Comparison of ENCODE assay signal across 16 cellular contexts in genomic region chr17:8514801-8515200, GRCh38.
A peak's percentile ranks its signal among the peaks of the same experiment; 100 is the strongest.
DNase-seq lines count a peak whose midpoint lies in the region; ATAC-seq and TF ChIP-seq lines count a peak whose summit lies in the region.
"Had no signal": no experiment of that assay in that cellular context is flagged by ENCODE, and none has a peak within 500 bp of the region (broad histone marks: within the 10 kb centered on the region; RNA-seq: fewer than 3 reads in every experiment).

No MANE protein-coding gene starts in this region.

- H3K9me3 ChIP-seq in Karpas-422 (ENCODE audit: low read length): no peaks in the 10 kb centered on the region
- H3K9me3 ChIP-seq in tibial artery: no peaks in the 10 kb centered on the region
- H3K9me3 ChIP-seq: Caco-2, HAP-1 had no signal

- intact Hi-C loops in tibial artery (cut with DNase I; ENCODE audit: low total_unique reads): no loop called here

- H3K79me2 ChIP-seq in Karpas-422 (ENCODE audit: low read length): no peaks in the 10 kb centered on the region

- H3K4me1 Mint-ChIP-seq in chondrocyte (ENCODE audit: low read depth) (no peaks in the 10 kb centered on the region), nephron progenitor cell (no peaks in the 10 kb centered on the region)
- H3K4me1 Mint-ChIP-seq: CD8-positive, alpha-beta memory T cell had no signal

- H3K27me3 ChIP-seq in Karpas-422 (ENCODE audit: low read length): no peaks in the 10 kb centered on the region
- no peaks in the 10 kb centered on the region for H3K27me3 ChIP-seq in tibial artery

- H3K4me3 ChIP-seq in Karpas-422 (ENCODE audit: low read length) (no peak overlapping the region), tibial artery (no peak overlapping the region)
- H3K4me3 ChIP-seq: HAP-1 had no signal

- H3K9me2 ChIP-seq in Karpas-422 (replicated peaks; ENCODE audit: insufficient read depth, low read length): no peaks in the 10 kb centered on the region

- no peak overlapping the region for H3K4me2 ChIP-seq in Karpas-422 (ENCODE audit: low read depth, low read length, poor library complexity, severe bottlenecking)

- H3K27ac Mint-ChIP-seq in chondrocyte (ENCODE audit: unreplicated experiment): peak overlapping the region; percentile 27
- H3K27ac Mint-ChIP-seq in nephron progenitor cell: peak overlapping the region; percentile 95
- H3K27ac Mint-ChIP-seq: CD8-positive, alpha-beta memory T cell; HFFc6 had no signal

- TF ChIP-seq CTCF in chondrocyte (IDR thresholded peaks at IDR 0.05) (no peak), nephron progenitor cell (IDR thresholded peaks at IDR 0.05) (no peak), tibial artery (IDR thresholded peaks at IDR 0.05) (no peak), GM10248 (IDR thresholded peaks at IDR 0.05; ENCODE audit: control extremely low read depth, extremely low read depth, low read depth, missing control alignments) (no peak)

- no peak overlapping the region for H3K9ac ChIP-seq in Karpas-422 (ENCODE audit: low read length)

- DNase-seq in Karpas-422 (peak; percentile 16), chondrocyte (ENCODE audit: low spot score) (no peak), nephron progenitor cell (no peak), tibial artery (no peak), GM10248 (ENCODE audit: extremely low spot score) (no peak), NOMO-1 treated with DMSO at 0.1 percent for 48 hours (lab: John Stamatoyannopoulos, UW; ENCODE audit: unreplicated experiment) (no peak)
- DNase-seq: Caco-2; CD8-positive, alpha-beta memory T cell; DND-41; GF-D8; GOT3; HFFc6 had no signal

- H3K4me1 ChIP-seq in Karpas-422 (ENCODE audit: low read length) (no peaks in the 10 kb centered on the region), tibial artery (peaks cover 0 to 6% (median 0%) of the 10 kb centered on the region in 4 donors)
- H3K4me1 ChIP-seq: HAP-1 had no signal

- H4K20me1 ChIP-seq in Karpas-422 (ENCODE audit: insufficient read depth, low read depth, low read length): no peaks in the 10 kb centered on the region

- H3K4me3 Mint-ChIP-seq in chondrocyte (ENCODE audit: unreplicated experiment) (no peak overlapping the region), nephron progenitor cell (no peak overlapping the region)
- H3K4me3 Mint-ChIP-seq: CD8-positive, alpha-beta memory T cell; HFFc6 had no signal

- H2AFZ ChIP-seq in Karpas-422 (ENCODE audit: low read length): no peak overlapping the region

- ATAC-seq in GM19328 (IDR thresholded peaks at IDR 0.05; ENCODE audit: unreplicated experiment) (no peak), GM18502 (IDR thresholded peaks at IDR 0.05; ENCODE audit: poor library complexity, unreplicated experiment) (no peak)

- H3K36me3 ChIP-seq in Karpas-422 (ENCODE audit: insufficient read depth, low read length) (no peaks in the 10 kb centered on the region), tibial artery (peaks cover 77 to 94% (median 90%) of the 10 kb centered on the region in 3 donors)

- no peaks in the 10 kb centered on the region for H3K9me3 Mint-ChIP-seq in chondrocyte (ENCODE audit: low read depth)
- H3K9me3 Mint-ChIP-seq in nephron progenitor cell: no peaks in the 10 kb centered on the region
- H3K9me3 Mint-ChIP-seq: CD8-positive, alpha-beta memory T cell; HFFc6 had no signal

- H3K27ac ChIP-seq in Karpas-422 (ENCODE audit: low read length) (no peak overlapping the region), tibial artery (peak overlapping the region; percentile 29 to 41)
- H3K27ac ChIP-seq: HL-60 had no signal

- H3K27me3 Mint-ChIP-seq in chondrocyte (ENCODE audit: low read depth) (no peaks in the 10 kb centered on the region), nephron progenitor cell (ENCODE audit: low read depth, poor library complexity) (no peaks in the 10 kb centered on the region)

- H3K36me3 Mint-ChIP-seq in chondrocyte (ENCODE audit: low read depth) (peaks cover 60% of the 10 kb centered on the region), nephron progenitor cell (ENCODE audit: low read depth) (peaks cover 94% of the 10 kb centered on the region)

- CTCF ChIA-PET in GM10248 (lab: Yijun Ruan, JAX): interaction anchor here (0.8 kb wide), 1 partner anchor 9 kb away, joined by 3 read pairs; no protein-coding TSS in a partner anchor

- POLR2A ChIA-PET in GM10248 (lab: Yijun Ruan, JAX): no interaction called here
